Comparison of ENCODE assay signal across 1 cellular context in the genomic region with DNA sequence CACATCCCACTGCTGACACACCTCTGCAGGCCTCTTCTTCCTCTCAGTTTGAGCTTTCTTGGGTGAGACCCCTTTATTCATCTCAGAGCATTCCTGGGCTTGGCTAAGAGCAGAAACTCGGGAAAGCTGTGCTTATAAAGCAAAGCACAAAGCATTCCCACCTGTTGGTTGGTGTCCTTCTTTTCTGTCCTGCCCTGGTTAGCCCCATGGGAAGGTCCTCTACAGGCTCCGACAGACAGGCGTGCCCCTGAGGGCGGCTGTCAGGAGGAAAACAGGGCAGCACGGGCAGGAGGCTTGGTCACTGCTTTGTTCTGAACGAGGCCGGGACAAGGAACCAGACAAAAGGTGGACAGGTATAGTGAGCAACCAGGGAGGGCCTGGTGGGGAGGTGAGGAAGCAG.
TF ChIP-seq lines count a peak whose summit lies in the region.

No MANE protein-coding gene starts in this region.

TF ChIP-seq in GM12878, 131 proteins besides CTCF, POLR2A, EP300 and RAD21:
- no peak for TF ChIP-seq NBN (IDR thresholded peaks at IDR 0.05)
- TF ChIP-seq, protein P1, sequence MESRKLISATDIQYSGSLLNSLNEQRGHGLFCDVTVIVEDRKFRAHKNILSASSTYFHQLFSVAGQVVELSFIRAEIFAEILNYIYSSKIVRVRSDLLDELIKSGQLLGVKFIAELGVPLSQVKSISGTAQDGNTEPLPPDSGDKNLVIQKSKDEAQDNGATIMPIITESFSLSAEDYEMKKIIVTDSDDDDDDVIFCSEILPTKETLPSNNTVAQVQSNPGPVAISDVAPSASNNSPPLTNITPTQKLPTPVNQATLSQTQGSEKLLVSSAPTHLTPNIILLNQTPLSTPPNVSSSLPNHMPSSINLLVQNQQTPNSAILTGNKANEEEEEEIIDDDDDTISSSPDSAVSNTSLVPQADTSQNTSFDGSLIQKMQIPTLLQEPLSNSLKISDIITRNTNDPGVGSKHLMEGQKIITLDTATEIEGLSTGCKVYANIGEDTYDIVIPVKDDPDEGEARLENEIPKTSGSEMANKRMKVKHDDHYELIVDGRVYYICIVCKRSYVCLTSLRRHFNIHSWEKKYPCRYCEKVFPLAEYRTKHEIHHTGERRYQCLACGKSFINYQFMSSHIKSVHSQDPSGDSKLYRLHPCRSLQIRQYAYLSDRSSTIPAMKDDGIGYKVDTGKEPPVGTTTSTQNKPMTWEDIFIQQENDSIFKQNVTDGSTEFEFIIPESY (IDR thresholded peaks at IDR 0.05) = no peak
- TF ChIP-seq CBFB (IDR thresholded peaks at IDR 0.05; ENCODE audit: low read depth) = no peak
- no peak for TF ChIP-seq CHD1 (IDR thresholded peaks at IDR 0.05; ENCODE audit: low read depth, low read length)
- TF ChIP-seq RFX5 (IDR thresholded peaks at IDR 0.05; ENCODE audit: low read depth, low read length) = no peak
- TF ChIP-seq, protein P2, sequence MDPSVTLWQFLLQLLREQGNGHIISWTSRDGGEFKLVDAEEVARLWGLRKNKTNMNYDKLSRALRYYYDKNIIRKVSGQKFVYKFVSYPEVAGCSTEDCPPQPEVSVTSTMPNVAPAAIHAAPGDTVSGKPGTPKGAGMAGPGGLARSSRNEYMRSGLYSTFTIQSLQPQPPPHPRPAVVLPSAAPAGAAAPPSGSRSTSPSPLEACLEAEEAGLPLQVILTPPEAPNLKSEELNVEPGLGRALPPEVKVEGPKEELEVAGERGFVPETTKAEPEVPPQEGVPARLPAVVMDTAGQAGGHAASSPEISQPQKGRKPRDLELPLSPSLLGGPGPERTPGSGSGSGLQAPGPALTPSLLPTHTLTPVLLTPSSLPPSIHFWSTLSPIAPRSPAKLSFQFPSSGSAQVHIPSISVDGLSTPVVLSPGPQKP (IDR thresholded peaks at IDR 0.05; ENCODE audit: low read depth, low read length) = no peak
- TF ChIP-seq, protein P3, sequence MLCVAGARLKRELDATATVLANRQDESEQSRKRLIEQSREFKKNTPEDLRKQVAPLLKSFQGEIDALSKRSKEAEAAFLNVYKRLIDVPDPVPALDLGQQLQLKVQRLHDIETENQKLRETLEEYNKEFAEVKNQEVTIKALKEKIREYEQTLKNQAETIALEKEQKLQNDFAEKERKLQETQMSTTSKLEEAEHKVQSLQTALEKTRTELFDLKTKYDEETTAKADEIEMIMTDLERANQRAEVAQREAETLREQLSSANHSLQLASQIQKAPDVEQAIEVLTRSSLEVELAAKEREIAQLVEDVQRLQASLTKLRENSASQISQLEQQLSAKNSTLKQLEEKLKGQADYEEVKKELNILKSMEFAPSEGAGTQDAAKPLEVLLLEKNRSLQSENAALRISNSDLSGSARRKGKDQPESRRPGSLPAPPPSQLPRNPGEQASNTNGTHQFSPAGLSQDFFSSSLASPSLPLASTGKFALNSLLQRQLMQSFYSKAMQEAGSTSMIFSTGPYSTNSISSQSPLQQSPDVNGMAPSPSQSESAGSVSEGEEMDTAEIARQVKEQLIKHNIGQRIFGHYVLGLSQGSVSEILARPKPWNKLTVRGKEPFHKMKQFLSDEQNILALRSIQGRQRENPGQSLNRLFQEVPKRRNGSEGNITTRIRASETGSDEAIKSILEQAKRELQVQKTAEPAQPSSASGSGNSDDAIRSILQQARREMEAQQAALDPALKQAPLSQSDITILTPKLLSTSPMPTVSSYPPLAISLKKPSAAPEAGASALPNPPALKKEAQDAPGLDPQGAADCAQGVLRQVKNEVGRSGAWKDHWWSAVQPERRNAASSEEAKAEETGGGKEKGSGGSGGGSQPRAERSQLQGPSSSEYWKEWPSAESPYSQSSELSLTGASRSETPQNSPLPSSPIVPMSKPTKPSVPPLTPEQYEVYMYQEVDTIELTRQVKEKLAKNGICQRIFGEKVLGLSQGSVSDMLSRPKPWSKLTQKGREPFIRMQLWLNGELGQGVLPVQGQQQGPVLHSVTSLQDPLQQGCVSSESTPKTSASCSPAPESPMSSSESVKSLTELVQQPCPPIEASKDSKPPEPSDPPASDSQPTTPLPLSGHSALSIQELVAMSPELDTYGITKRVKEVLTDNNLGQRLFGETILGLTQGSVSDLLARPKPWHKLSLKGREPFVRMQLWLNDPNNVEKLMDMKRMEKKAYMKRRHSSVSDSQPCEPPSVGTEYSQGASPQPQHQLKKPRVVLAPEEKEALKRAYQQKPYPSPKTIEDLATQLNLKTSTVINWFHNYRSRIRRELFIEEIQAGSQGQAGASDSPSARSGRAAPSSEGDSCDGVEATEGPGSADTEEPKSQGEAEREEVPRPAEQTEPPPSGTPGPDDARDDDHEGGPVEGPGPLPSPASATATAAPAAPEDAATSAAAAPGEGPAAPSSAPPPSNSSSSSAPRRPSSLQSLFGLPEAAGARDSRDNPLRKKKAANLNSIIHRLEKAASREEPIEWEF (IDR thresholded peaks at IDR 0.05; ENCODE audit: insufficient replicate concordance, low read depth, low read length) = no peak
